ENCODE assay signal across 22 cellular contexts in genomic region chr10:103168436-103168835, GRCh38. TPM values are rescaled to one million over a fixed set of nuclear protein-coding genes. Genes with fewer than 3 reads are reported as not detected.
DNase-seq lines count a peak whose midpoint lies in the region; ATAC-seq and TF ChIP-seq lines count a peak whose summit lies in the region.
"Had no signal": no experiment of that assay in that cellular context is flagged by ENCODE, and none has a peak within 500 bp of the region (broad histone marks: within the 10 kb centered on the region; RNA-seq: fewer than 3 reads in every experiment).

No MANE protein-coding gene starts in this region.

- peak overlapping the region; percentile 71 for H3K4me2 ChIP-seq in skeletal muscle satellite cell (ENCODE audit: low read length)

- peaks cover 35% of the 10 kb centered on the region for H3K36me3 ChIP-seq in skeletal muscle satellite cell (ENCODE audit: insufficient read depth, low read length)
- H3K36me3 ChIP-seq: ovary had no signal

- no peak for TF ChIP-seq CTCF in fibroblast of pulmonary artery (IDR thresholded peaks at IDR 0.05; ENCODE audit: low read length, missing control alignments)

- peak; percentile 45 for DNase-seq in HT-29 (ENCODE audit: low spot score)
- peak; percentile 50 for DNase-seq in amniotic epithelial cell (ENCODE audit: low read depth)
- peak; percentile 27 for DNase-seq in fibroblast of pulmonary artery (ENCODE audit: low read depth)
- DNase-seq: activated CD4-positive, alpha-beta T cell treated with anti-CD3 and anti-CD28 coated beads for 4 hours; activated CD8-positive, alpha-beta memory T cell treated with anti-CD3 and anti-CD28 coated beads, Interleukin-2, amount 50 U/mL, for 48 hours; activated naive CD4-positive, alpha-beta T cell treated with anti-CD3 and anti-CD28 coated beads for 36 hours; CD4-positive, CD25-positive, alpha-beta regulatory T cell; DND-41; H9; heart right ventricle; KG1; kidney glomerular epithelial cell; ovary; small intestine; tibial artery had no signal

- H3K9ac ChIP-seq in skeletal muscle satellite cell (ENCODE audit: low read depth, low read length): peak overlapping the region; percentile 75

- no peaks in the 10 kb centered on the region for H3K9me3 ChIP-seq in skeletal muscle satellite cell (replicated peaks; ENCODE audit: low read length)
- H3K9me3 ChIP-seq: ovary, SJSA1, tibial artery had no signal

- H3K4me3 ChIP-seq in fibroblast of pulmonary artery (replicated peaks; ENCODE audit: low read depth, low read length): no peak overlapping the region
- H3K4me3 ChIP-seq in skeletal muscle satellite cell (ENCODE audit: low read length): peak overlapping the region; percentile 31
- H3K4me3 ChIP-seq: cardiac muscle cell, heart right ventricle, ovary, SJSA1, tibial artery had no signal

- ATAC-seq in HG02610 (IDR thresholded peaks at IDR 0.05; ENCODE audit: unreplicated experiment) (no peak), HG03571 (IDR thresholded peaks at IDR 0.05; ENCODE audit: unreplicated experiment) (no peak), HG03521 (IDR thresholded peaks at IDR 0.05; ENCODE audit: unreplicated experiment) (no peak)
- ATAC-seq: heart right ventricle; stimulated activated effector memory CD8-positive, alpha-beta T cell treated with anti-CD3 and anti-CD28 coated beads, Interleukin-12 subunit alpha, Interleukin-12 subunit beta, amount 100 ng/mL, for 72 hours had no signal

- H3K4me1 ChIP-seq in skeletal muscle satellite cell (ENCODE audit: control insufficient read depth, insufficient read depth, low read length): peaks cover 20% of the 10 kb centered on the region
- H3K4me1 ChIP-seq: SJSA1, tibial artery had no signal

- H3K27me3 ChIP-seq in skeletal muscle satellite cell (ENCODE audit: control insufficient read depth, insufficient read depth, low read length): no peaks in the 10 kb centered on the region
- H3K27me3 ChIP-seq: cardiac muscle cell, heart right ventricle, ovary, SJSA1, tibial artery had no signal

RNA-seq across cellular contexts. Expression of gene NT5C2, which starts 24.6 kb away (rescaled TPM):
- total RNA-seq in HT-29 (2014; rRNA removed; shearing (Covaris generic)): 35.2 and 39.4 TPM in 2 replicates
- total RNA-seq in skeletal muscle satellite cell (2012; rRNA removed): 22.1 and 35.4 TPM in 2 replicates
